ENCODE assay signal across 2 cellular contexts in the genomic region with DNA sequence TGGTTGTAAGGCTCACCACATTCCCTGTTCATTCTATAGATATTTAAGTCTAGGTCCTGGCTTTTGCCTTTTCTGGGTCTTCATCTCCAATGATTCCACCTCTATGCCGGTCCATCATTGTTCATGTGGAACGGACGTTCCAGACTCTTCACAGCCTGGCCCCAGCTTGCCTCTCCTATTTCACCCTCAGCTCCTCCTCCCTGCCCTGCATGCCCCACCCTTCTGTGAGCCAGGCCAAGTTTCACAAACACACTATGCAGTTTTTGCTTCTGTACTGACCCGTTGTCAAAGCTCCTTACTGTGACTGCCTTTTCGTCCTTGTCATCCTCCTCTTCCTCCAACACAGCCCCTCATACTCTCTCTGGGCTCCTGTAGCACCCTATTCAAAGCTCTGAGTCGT.
TF ChIP-seq lines count a peak whose summit lies in the region.

No MANE protein-coding gene starts in this region.

TF ChIP-seq in SK-N-SH treated with all-trans-retinoic acid at 6 μM for 48 hours, 23 proteins besides CTCF, POLR2A, EP300 and RAD21 (continued from another document):
- TF ChIP-seq, protein P1, sequence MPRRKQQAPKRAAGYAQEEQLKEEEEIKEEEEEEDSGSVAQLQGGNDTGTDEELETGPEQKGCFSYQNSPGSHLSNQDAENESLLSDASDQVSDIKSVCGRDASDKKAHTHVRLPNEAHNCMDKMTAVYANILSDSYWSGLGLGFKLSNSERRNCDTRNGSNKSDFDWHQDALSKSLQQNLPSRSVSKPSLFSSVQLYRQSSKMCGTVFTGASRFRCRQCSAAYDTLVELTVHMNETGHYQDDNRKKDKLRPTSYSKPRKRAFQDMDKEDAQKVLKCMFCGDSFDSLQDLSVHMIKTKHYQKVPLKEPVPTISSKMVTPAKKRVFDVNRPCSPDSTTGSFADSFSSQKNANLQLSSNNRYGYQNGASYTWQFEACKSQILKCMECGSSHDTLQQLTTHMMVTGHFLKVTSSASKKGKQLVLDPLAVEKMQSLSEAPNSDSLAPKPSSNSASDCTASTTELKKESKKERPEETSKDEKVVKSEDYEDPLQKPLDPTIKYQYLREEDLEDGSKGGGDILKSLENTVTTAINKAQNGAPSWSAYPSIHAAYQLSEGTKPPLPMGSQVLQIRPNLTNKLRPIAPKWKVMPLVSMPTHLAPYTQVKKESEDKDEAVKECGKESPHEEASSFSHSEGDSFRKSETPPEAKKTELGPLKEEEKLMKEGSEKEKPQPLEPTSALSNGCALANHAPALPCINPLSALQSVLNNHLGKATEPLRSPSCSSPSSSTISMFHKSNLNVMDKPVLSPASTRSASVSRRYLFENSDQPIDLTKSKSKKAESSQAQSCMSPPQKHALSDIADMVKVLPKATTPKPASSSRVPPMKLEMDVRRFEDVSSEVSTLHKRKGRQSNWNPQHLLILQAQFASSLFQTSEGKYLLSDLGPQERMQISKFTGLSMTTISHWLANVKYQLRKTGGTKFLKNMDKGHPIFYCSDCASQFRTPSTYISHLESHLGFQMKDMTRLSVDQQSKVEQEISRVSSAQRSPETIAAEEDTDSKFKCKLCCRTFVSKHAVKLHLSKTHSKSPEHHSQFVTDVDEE (CRISPR knock-in tag; IDR thresholded peaks at IDR 0.05): no peak
- no peak for TF ChIP-seq BACH2 (CRISPR knock-in tag; IDR thresholded peaks at IDR 0.05; ENCODE audit: borderline replicate concordance)
- no peak for TF ChIP-seq ZNF8 (CRISPR knock-in tag; IDR thresholded peaks at IDR 0.05)
- TF ChIP-seq, protein P2, sequence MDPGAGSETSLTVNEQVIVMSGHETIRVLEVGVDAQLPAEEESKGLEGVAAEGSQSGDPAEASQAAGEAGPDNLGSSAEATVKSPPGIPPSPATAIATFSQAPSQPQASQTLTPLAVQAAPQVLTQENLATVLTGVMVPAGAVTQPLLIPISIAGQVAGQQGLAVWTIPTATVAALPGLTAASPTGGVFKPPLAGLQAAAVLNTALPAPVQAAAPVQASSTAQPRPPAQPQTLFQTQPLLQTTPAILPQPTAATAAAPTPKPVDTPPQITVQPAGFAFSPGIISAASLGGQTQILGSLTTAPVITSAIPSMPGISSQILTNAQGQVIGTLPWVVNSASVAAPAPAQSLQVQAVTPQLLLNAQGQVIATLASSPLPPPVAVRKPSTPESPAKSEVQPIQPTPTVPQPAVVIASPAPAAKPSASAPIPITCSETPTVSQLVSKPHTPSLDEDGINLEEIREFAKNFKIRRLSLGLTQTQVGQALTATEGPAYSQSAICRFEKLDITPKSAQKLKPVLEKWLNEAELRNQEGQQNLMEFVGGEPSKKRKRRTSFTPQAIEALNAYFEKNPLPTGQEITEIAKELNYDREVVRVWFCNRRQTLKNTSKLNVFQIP (CRISPR knock-in tag; IDR thresholded peaks at IDR 0.05; ENCODE audit: borderline replicate concordance, low read depth): no peak
- TF ChIP-seq, protein P3, sequence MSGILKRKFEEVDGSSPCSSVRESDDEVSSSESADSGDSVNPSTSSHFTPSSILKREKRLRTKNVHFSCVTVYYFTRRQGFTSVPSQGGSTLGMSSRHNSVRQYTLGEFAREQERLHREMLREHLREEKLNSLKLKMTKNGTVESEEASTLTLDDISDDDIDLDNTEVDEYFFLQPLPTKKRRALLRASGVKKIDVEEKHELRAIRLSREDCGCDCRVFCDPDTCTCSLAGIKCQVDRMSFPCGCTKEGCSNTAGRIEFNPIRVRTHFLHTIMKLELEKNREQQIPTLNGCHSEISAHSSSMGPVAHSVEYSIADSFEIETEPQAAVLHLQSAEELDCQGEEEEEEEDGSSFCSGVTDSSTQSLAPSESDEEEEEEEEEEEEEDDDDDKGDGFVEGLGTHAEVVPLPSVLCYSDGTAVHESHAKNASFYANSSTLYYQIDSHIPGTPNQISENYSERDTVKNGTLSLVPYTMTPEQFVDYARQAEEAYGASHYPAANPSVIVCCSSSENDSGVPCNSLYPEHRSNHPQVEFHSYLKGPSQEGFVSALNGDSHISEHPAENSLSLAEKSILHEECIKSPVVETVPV (CRISPR knock-in tag; IDR thresholded peaks at IDR 0.05): no peak
- TF ChIP-seq, protein P4, sequence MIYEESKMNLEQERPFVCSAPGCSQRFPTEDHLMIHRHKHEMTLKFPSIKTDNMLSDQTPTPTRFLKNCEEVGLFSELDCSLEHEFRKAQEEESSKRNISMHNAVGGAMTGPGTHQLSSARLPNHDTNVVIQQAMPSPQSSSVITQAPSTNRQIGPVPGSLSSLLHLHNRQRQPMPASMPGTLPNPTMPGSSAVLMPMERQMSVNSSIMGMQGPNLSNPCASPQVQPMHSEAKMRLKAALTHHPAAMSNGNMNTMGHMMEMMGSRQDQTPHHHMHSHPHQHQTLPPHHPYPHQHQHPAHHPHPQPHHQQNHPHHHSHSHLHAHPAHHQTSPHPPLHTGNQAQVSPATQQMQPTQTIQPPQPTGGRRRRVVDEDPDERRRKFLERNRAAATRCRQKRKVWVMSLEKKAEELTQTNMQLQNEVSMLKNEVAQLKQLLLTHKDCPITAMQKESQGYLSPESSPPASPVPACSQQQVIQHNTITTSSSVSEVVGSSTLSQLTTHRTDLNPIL (CRISPR knock-in tag; IDR thresholded peaks at IDR 0.05; ENCODE audit: low read depth): no peak
- TF ChIP-seq ZFP30 (CRISPR knock-in tag; IDR thresholded peaks at IDR 0.05): no peak

TF ChIP-seq in SK-N-SH, 30 proteins besides CTCF, POLR2A, EP300 and RAD21 (continued from another document):
- TF ChIP-seq TEAD4 (IDR thresholded peaks at IDR 0.05; ENCODE audit: borderline replicate concordance, insufficient read depth) (no peak), TAF1 (IDR thresholded peaks at IDR 0.05; ENCODE audit: borderline replicate concordance, low read depth, low read length) (no peak), GATA2 (CRISPR knock-in tag; IDR thresholded peaks at IDR 0.05) (no peak), CHD2 (IDR thresholded peaks at IDR 0.05; ENCODE audit: low read length, partially characterized antibody) (no peak)
